Comparison of ENCODE assay signal across 27 cellular contexts in genomic region chr16:64017789-64018188, GRCh38.
"Had no signal": no experiment of that assay in that cellular context is flagged by ENCODE, and none has a peak within 500 bp of the region (broad histone marks: within the 10 kb centered on the region; RNA-seq: fewer than 3 reads in every experiment).

No MANE protein-coding gene starts in this region.

- H3K27me3 ChIP-seq: esophagus squamous epithelium, heart right ventricle, ovary, right lobe of liver, tibial nerve, upper lobe of left lung had no signal

- ATAC-seq: effector memory CD8-positive, alpha-beta T cell; heart right ventricle; left colon; left ventricle myocardium superior; lower lobe of right lung; mucosa of descending colon; natural killer cell treated with Interleukin-12 subunit alpha and Interleukin-12 subunit beta and Interleukin-15 and Interleukin-18, amount 100 ng/mL, for 72 hours; psoas muscle; right lobe of liver; stimulated activated naive B cell treated with anti-CD40 and anti-IgM and Interleukin-4, amounts not matched to agents 10 μg/mL and 1 μg/mL and 100 μg/mL, for 72 hours had no signal

- H3K4me3 ChIP-seq: coronary artery, esophagus squamous epithelium, heart right ventricle, lower lobe of right lung, mucosa of descending colon, ovary, psoas muscle, right lobe of liver, thoracic aorta, tibial nerve, upper lobe of left lung had no signal

- H3K36me3 ChIP-seq: esophagus squamous epithelium, heart right ventricle, lower lobe of right lung, ovary, right lobe of liver, thoracic aorta, tibial nerve, upper lobe of left lung had no signal

- H3K4me1 ChIP-seq: esophagus squamous epithelium, lower lobe of right lung, psoas muscle, right lobe of liver, tibial nerve, upper lobe of left lung had no signal

- H3K27ac ChIP-seq: coronary artery, esophagus squamous epithelium, heart right ventricle, lower lobe of right lung, ovary, psoas muscle, right lobe of liver, thoracic aorta, tibial nerve, upper lobe of left lung had no signal

- H3K9me3 ChIP-seq: esophagus squamous epithelium, heart right ventricle, lower lobe of right lung, mucosa of descending colon, ovary, psoas muscle, right lobe of liver, thoracic aorta, tibial nerve, upper lobe of left lung had no signal

- DNase-seq: dermis blood vessel endothelial cell; effector memory CD8-positive, alpha-beta T cell; erythroblast; esophagus squamous epithelium; foreskin melanocyte; glutamatergic neuron; heart right ventricle; hippocampal formation; left colon; left ventricle myocardium superior; lower lobe of right lung; mucosa of descending colon; naive B cell; occipital lobe; ovary; posterior cingulate gyrus; psoas muscle; right lobe of liver; small intestine; stimulated activated CD4-positive, alpha-beta T cell treated with anti-CD3 and anti-CD28 coated beads, Interleukin-15, amount 100 ng/mL, for 24 hours; stimulated activated CD4-positive, alpha-beta T cell treated with anti-CD3 and anti-CD28 coated beads, Interleukin-2, amount 100 ng/mL, for 48 hours; stimulated activated naive B cell treated with anti-CD40 and anti-IgM and Interleukin-4, amounts not matched to agents 10 μg/mL and 1 μg/mL and 100 μg/mL, for 72 hours; upper lobe of left lung had no signal
